In the genomic region with DNA sequence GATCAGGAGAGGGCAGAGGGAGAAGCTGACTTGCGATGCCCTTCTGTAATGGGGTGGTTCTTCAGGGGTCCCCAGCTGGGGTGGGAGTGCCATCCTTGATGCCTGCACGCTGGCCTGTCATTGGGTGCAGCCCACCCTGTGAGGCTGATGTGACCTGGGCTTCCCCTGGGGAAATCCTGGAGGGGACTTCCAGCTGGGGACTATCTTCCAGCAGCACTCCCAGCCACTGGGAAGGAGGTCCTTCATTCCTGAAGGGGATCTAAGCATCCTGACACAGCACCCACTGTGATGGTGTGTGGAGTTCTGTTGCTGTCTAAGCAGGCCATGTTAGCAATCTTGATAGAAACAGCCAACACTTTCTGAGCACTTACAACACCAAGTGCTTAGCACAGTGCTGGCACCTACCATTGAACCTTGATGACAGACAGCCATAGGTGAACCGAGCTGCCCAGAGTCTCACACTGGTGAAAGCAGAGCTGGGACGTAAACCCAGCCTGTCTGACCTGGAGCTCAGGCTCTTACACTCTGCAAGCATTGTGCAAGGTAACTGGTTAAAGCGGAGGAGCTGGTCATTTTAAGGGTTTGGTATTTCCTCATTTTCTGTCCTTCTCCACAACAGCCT, we compare ENCODE assay signal across 1 cellular context.
TF ChIP-seq lines count a peak whose summit lies in the region.

No MANE protein-coding gene starts in this region.

TF ChIP-seq in A549, 52 proteins besides CTCF, POLR2A, EP300 and RAD21 (continued from another document):
- TF ChIP-seq TFCP2L1 (CRISPR knock-in tag; IDR thresholded peaks at IDR 0.05) (no peak), TP53 (CRISPR knock-in tag; IDR thresholded peaks at IDR 0.05) (no peak), ZFP36 (IDR thresholded peaks at IDR 0.05; ENCODE audit: borderline replicate concordance, partially characterized antibody) (no peak), HEYL (CRISPR knock-in tag; IDR thresholded peaks at IDR 0.05) (no peak), CHD2 (IDR thresholded peaks at IDR 0.05; ENCODE audit: low read length, partially characterized antibody) (no peak), JUNB (IDR thresholded peaks at IDR 0.05) (no peak), RFX5 (IDR thresholded peaks at IDR 0.05) (no peak), NFE2L2 (conservative IDR thresholded peaks at IDR 0.05; ENCODE audit: low read length) (no peak)
TF ChIP-seq in A549: peak in this region for 0.
